8 cellular contexts compared by ENCODE assay signal in genomic region chr14:103401223-103402214, GRCh38. TPM values are rescaled to one million over a fixed set of nuclear protein-coding genes. Genes with fewer than 3 reads are reported as not detected.
DNase-seq lines count a peak whose midpoint lies in the region; ATAC-seq and TF ChIP-seq lines count a peak whose summit lies in the region.

No MANE protein-coding gene starts in this region.

- CTCF ChIA-PET in activated CD4-positive, alpha-beta T cell treated with anti-CD3 and anti-CD28 coated beads, Interleukin-2, amount 10 ng/mL, durations not matched to agents 7 days and 5 days (lab: Charles Lee), result no interaction called here
- CTCF ChIA-PET in activated CD4-positive, alpha-beta memory T cell treated with anti-CD3 and anti-CD28 coated beads, Interleukin-2, amount 10 ng/mL, durations not matched to agents 7 days and 5 days (lab: Charles Lee), result interaction anchor here (0.6 to 4.2 kb wide), 2 partner anchors 8 to 11 kb away, joined by 3 to 29 read pairs; no protein-coding TSS in a partner anchor

- TF ChIP-seq CTCF in cardiac muscle cell (IDR thresholded peaks at IDR 0.05; ENCODE audit: low read depth, low read length), result no peak

- H3K36me3 Mint-ChIP-seq in activated CD4-positive, alpha-beta T cell treated with anti-CD3 and anti-CD28 coated beads, Interleukin-2, amount 10 ng/mL, durations not matched to agents 7 days and 5 days (ENCODE audit: low read depth), result peaks cover 7% of the 10 kb centered on the region
- peaks cover 3% of the 10 kb centered on the region for H3K36me3 Mint-ChIP-seq in activated CD4-positive, alpha-beta memory T cell treated with anti-CD3 and anti-CD28 coated beads, Interleukin-2, amount 10 ng/mL, durations not matched to agents 7 days and 5 days (ENCODE audit: low read depth)

- H3K4me3 Mint-ChIP-seq in activated CD4-positive, alpha-beta T cell treated with anti-CD3 and anti-CD28 coated beads, Interleukin-2, amount 10 ng/mL, durations not matched to agents 7 days and 5 days, result no peak overlapping the region
- H3K4me3 Mint-ChIP-seq in activated CD4-positive, alpha-beta memory T cell treated with anti-CD3 and anti-CD28 coated beads, Interleukin-2, amount 10 ng/mL, durations not matched to agents 7 days and 5 days, result no peak overlapping the region
- H3K4me3 Mint-ChIP-seq in stimulated activated naive CD8-positive, alpha-beta T cell treated with anti-CD3 and anti-CD28 coated beads, Interleukin-15, amount 100 ng/mL, for 72 hours, result peak overlapping the region in 1 of 2 donors; percentile 30

- H3K4me1 Mint-ChIP-seq in activated CD4-positive, alpha-beta T cell treated with anti-CD3 and anti-CD28 coated beads, Interleukin-2, amount 10 ng/mL, durations not matched to agents 7 days and 5 days, result peaks cover 56% of the 10 kb centered on the region
- peaks cover 51% of the 10 kb centered on the region for H3K4me1 Mint-ChIP-seq in activated CD4-positive, alpha-beta memory T cell treated with anti-CD3 and anti-CD28 coated beads, Interleukin-2, amount 10 ng/mL, durations not matched to agents 7 days and 5 days
- H3K4me1 Mint-ChIP-seq in stimulated activated naive CD8-positive, alpha-beta T cell treated with anti-CD3 and anti-CD28 coated beads, Interleukin-15, amount 100 ng/mL, for 72 hours, result peaks cover 60% of the 10 kb centered on the region

- no peaks in the 10 kb centered on the region for H3K27me3 Mint-ChIP-seq in activated CD4-positive, alpha-beta T cell treated with anti-CD3 and anti-CD28 coated beads, Interleukin-2, amount 10 ng/mL, durations not matched to agents 7 days and 5 days
- H3K27me3 Mint-ChIP-seq in activated CD4-positive, alpha-beta memory T cell treated with anti-CD3 and anti-CD28 coated beads, Interleukin-2, amount 10 ng/mL, durations not matched to agents 7 days and 5 days, result no peaks in the 10 kb centered on the region
- no peaks in the 10 kb centered on the region for H3K27me3 Mint-ChIP-seq in stimulated activated naive CD8-positive, alpha-beta T cell treated with anti-CD3 and anti-CD28 coated beads, Interleukin-15, amount 100 ng/mL, for 72 hours

- no peaks in the 10 kb centered on the region for H3K9me3 ChIP-seq in cardiac muscle cell (ENCODE audit: low read depth)

- H3K4me3 ChIP-seq in cardiac muscle cell, result no peak overlapping the region

- no peak for DNase-seq in activated CD4-positive, alpha-beta T cell treated with anti-CD3 and anti-CD28 coated beads, Interleukin-2, amount 10 ng/mL, durations not matched to agents 7 days and 5 days
- no peak for DNase-seq in activated CD4-positive, alpha-beta T cell treated with anti-CD3 and anti-CD28 coated beads for 48 hours
- no peak for DNase-seq in activated CD4-positive, alpha-beta memory T cell treated with anti-CD3 and anti-CD28 coated beads, Interleukin-2, amount 10 ng/mL, durations not matched to agents 7 days and 5 days
- DNase-seq in cardiac muscle cell (ENCODE audit: low read depth in 1 of 2, low spot score in 1 of 2), result peak; percentile 49 to 73
- DNase-seq in stimulated activated naive CD8-positive, alpha-beta T cell treated with anti-CD3 and anti-CD28 coated beads, Interleukin-15, amount 100 ng/mL, for 72 hours, result no peak
- DNase-seq in cerebellum (ENCODE audit: low spot score), result no peak
- DNase-seq in DMS53 treated with DMSO at 0.1 percent for 48 hours (lab: John Stamatoyannopoulos, UW; ENCODE audit: unreplicated experiment), result no peak

- POLR2A ChIA-PET in activated CD4-positive, alpha-beta T cell treated with anti-CD3 and anti-CD28 coated beads, Interleukin-2, amount 10 ng/mL, durations not matched to agents 7 days and 5 days (lab: Charles Lee), result no interaction called here
- POLR2A ChIA-PET in activated CD4-positive, alpha-beta memory T cell treated with anti-CD3 and anti-CD28 coated beads, Interleukin-2, amount 10 ng/mL, durations not matched to agents 7 days and 5 days (lab: Charles Lee), result interaction anchor here (1.0 kb wide), 1 partner anchor 15 kb away, joined by 3 read pairs; no protein-coding TSS in a partner anchor

- peak overlapping the region; percentile 86 for H3K27ac Mint-ChIP-seq in activated CD4-positive, alpha-beta T cell treated with anti-CD3 and anti-CD28 coated beads, Interleukin-2, amount 10 ng/mL, durations not matched to agents 7 days and 5 days
- peak overlapping the region; percentile 47 for H3K27ac Mint-ChIP-seq in activated CD4-positive, alpha-beta memory T cell treated with anti-CD3 and anti-CD28 coated beads, Interleukin-2, amount 10 ng/mL, durations not matched to agents 7 days and 5 days
- peak overlapping the region in 1 of 2 donors; percentile 77 for H3K27ac Mint-ChIP-seq in stimulated activated naive CD8-positive, alpha-beta T cell treated with anti-CD3 and anti-CD28 coated beads, Interleukin-15, amount 100 ng/mL, for 72 hours

- no peaks in the 10 kb centered on the region for H3K9me3 Mint-ChIP-seq in activated CD4-positive, alpha-beta T cell treated with anti-CD3 and anti-CD28 coated beads, Interleukin-2, amount 10 ng/mL, durations not matched to agents 7 days and 5 days
- H3K9me3 Mint-ChIP-seq in activated CD4-positive, alpha-beta memory T cell treated with anti-CD3 and anti-CD28 coated beads, Interleukin-2, amount 10 ng/mL, durations not matched to agents 7 days and 5 days, result no peaks in the 10 kb centered on the region
- H3K9me3 Mint-ChIP-seq in stimulated activated naive CD8-positive, alpha-beta T cell treated with anti-CD3 and anti-CD28 coated beads, Interleukin-15, amount 100 ng/mL, for 72 hours, result no peaks in the 10 kb centered on the region

- H3K36me3 ChIP-seq in cardiac muscle cell, result peaks cover 2% of the 10 kb centered on the region

- ATAC-seq in stimulated activated naive CD8-positive, alpha-beta T cell treated with anti-CD3 and anti-CD28 coated beads, Interleukin-15, amount 100 ng/mL, for 72 hours, result peak; percentile 81
- ATAC-seq in HG03439 (IDR thresholded peaks at IDR 0.05; ENCODE audit: unreplicated experiment), result no peak

- peak overlapping the region; percentile 86 for H3K27ac ChIP-seq in cardiac muscle cell

- H3K27me3 ChIP-seq in cardiac muscle cell, result no peaks in the 10 kb centered on the region

- H3K4me1 ChIP-seq in cardiac muscle cell (ENCODE audit: low read depth), result peaks cover 45% of the 10 kb centered on the region

RNA-seq across cellular contexts. Expression of gene MARK3, which starts 16.3 kb away (rescaled TPM):
- total RNA-seq in activated CD4-positive, alpha-beta T cell treated with anti-CD3 and anti-CD28 coated beads, Interleukin-2, amount 10 ng/mL, durations not matched to agents 7 days and 5 days, result 10 to 100 TPM; 78.6 to 81.4 TPM
- 10 to 100 TPM; 76.0 to 84.2 TPM for total RNA-seq in activated CD4-positive, alpha-beta memory T cell treated with anti-CD3 and anti-CD28 coated beads, Interleukin-2, amount 10 ng/mL, durations not matched to agents 7 days and 5 days
- total RNA-seq in cardiac muscle cell (69.4 and 88.3 TPM in 2 replicates), cerebellum (153 TPM)
- polyA plus RNA-seq in cardiac muscle cell, result 72.9 and 97.4 TPM in 2 replicates

Comparison
In these comparisons a context has a peak if more than half of its experiments do, and no peak if none do; other contexts are left out.
1. DNase-seq: peak in cardiac muscle cell (2 of 2); none in activated CD4-positive, alpha-beta T cell treated with anti-CD3 and anti-CD28 coated beads, Interleukin-2, amount 10 ng/mL, durations not matched to agents 7 days and 5 days (single experiment), activated CD4-positive, alpha-beta T cell treated with anti-CD3 and anti-CD28 coated beads for 48 hours (single experiment), activated CD4-positive, alpha-beta memory T cell treated with anti-CD3 and anti-CD28 coated beads, Interleukin-2, amount 10 ng/mL, durations not matched to agents 7 days and 5 days (single experiment), stimulated activated naive CD8-positive, alpha-beta T cell treated with anti-CD3 and anti-CD28 coated beads, Interleukin-15, amount 100 ng/mL, for 72 hours (0 of 2), cerebellum (single experiment) and DMS53 treated with DMSO at 0.1 percent for 48 hours (single experiment).